In the genomic region with DNA sequence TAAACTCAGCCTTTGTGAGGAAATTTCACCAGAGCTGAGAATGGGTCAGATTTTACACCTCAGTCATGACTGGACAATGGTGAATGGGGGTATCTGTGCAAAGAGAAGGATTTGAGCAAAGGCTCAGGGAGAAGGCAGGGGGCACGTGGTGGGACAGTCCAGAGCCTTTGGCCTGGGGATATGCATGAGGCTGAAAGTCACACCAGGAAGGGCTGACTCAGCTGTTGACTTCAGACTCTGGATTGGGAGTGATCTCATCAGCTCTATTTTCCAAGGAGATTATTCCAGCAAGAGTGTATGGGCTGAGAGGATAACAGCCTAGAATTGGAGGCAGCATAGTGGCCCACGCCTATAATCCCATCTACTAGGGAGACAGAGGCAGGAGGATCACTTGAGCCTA, we compare ENCODE assay signal across 17 cellular contexts. TPM values are rescaled to one million over a fixed set of nuclear protein-coding genes. Genes with fewer than 3 reads are reported as not detected.
DNase-seq lines count a peak whose midpoint lies in the region; ATAC-seq, FAIRE-seq and TF ChIP-seq lines count a peak whose summit lies in the region.
"Had no signal": no experiment of that assay in that cellular context is flagged by ENCODE, and none has a peak within 500 bp of the region (broad histone marks: within the 10 kb centered on the region; RNA-seq: fewer than 3 reads in every experiment).

No MANE protein-coding gene starts in this region.

- DNase-seq in H54 (ENCODE audit: insufficient read length, low spot score) (peak; percentile 45), SK-N-SH (no peak), fibroblast of peridontal ligament (ENCODE audit: extremely low read depth) (peak; percentile 57), pancreas (no peak), lower lobe of right lung (no peak), GM13977 (ENCODE audit: low spot score) (no peak)
- no peak for DNase-seq in activated CD8-positive, alpha-beta T cell treated with anti-CD3 and anti-CD28 coated beads for 36 hours
- DNase-seq in stimulated activated CD4-positive, alpha-beta T cell treated with anti-CD3 and anti-CD28 coated beads, Interleukin-2, amount 100 ng/mL, for 24 hours: no peak
- DNase-seq: activated B cell treated with CpG ODN at 0.5 μM for 24 hours; body of pancreas; CD4-positive, alpha-beta T cell; esophagus squamous epithelium; naive thymus-derived CD8-positive, alpha-beta T cell; NCI-H2029 treated with DMSO at 0.1 percent for 48 hours; SW 1271; testis had no signal

- in situ Hi-C loops in GM13977 (cut with MboI; ENCODE audit: low pct_unique_long_range_greater_than_20kb, low sequenced_read_pairs, unreplicated experiment): no loop called here

- no peak for TF ChIP-seq EP300 in SK-N-SH (IDR thresholded peaks at IDR 0.05; ENCODE audit: borderline replicate concordance in 1 of 2, low read depth in 1 of 2, low read length in 1 of 2)

- no peaks in the 10 kb centered on the region for H4K20me1 ChIP-seq in SK-N-SH (ENCODE audit: insufficient read depth)

- POLR2A ChIA-PET in SK-N-SH (lab: Yijun Ruan, JAX): no interaction called here
- POLR2A ChIA-PET in activated CD8-positive, alpha-beta T cell treated with anti-CD3 and anti-CD28 coated beads for 36 hours (lab: Charles Lee): no interaction called here

- peak in 3 of 4 donors; percentile 17 to 60 (median 50) for ATAC-seq in pancreas
- no peak for ATAC-seq in lower lobe of right lung
- no peak for ATAC-seq in activated CD8-positive, alpha-beta T cell treated with anti-CD3 and anti-CD28 coated beads for 36 hours
- ATAC-seq: body of pancreas; naive thymus-derived CD8-positive, alpha-beta T cell had no signal

- H3K27me3 Mint-ChIP-seq in activated CD8-positive, alpha-beta T cell treated with anti-CD3 and anti-CD28 coated beads for 36 hours: peaks cover 1% of the 10 kb centered on the region

- CTCF ChIA-PET in SK-N-SH (lab: Yijun Ruan, JAX): interaction anchor here (1.3 to 1.6 kb wide), 3 partner anchors 10 to 49 kb away, joined by 3 to 5 read pairs (median 5); no protein-coding TSS in a partner anchor
- CTCF ChIA-PET in activated CD8-positive, alpha-beta T cell treated with anti-CD3 and anti-CD28 coated beads for 36 hours (lab: Charles Lee): interaction anchor here (1.0 kb wide), 1 partner anchor 49 kb away, joined by 5 read pairs; no protein-coding TSS in a partner anchor

- H3K9ac ChIP-seq in SK-N-SH: no peak overlapping the region

- no peak overlapping the region for H2AFZ ChIP-seq in SK-N-SH (ENCODE audit: low read depth)

- H3K9me2 ChIP-seq in SK-N-SH: no peaks in the 10 kb centered on the region

- no peaks in the 10 kb centered on the region for H3K9me3 Mint-ChIP-seq in activated CD8-positive, alpha-beta T cell treated with anti-CD3 and anti-CD28 coated beads for 36 hours
- H3K9me3 Mint-ChIP-seq: CD4-positive, alpha-beta T cell had no signal

- no peaks in the 10 kb centered on the region for H3K36me3 Mint-ChIP-seq in activated CD8-positive, alpha-beta T cell treated with anti-CD3 and anti-CD28 coated beads for 36 hours (ENCODE audit: low read depth)

- peaks cover 6% of the 10 kb centered on the region for H3K4me1 Mint-ChIP-seq in activated CD8-positive, alpha-beta T cell treated with anti-CD3 and anti-CD28 coated beads for 36 hours (ENCODE audit: low read depth)
- H3K4me1 Mint-ChIP-seq: activated B cell treated with CpG ODN at 0.5 μM for 24 hours had no signal

- H3K4me3 ChIP-seq in SK-N-SH (ENCODE audit: low read depth in 2 of 2, low read length in 1 of 2) (no peak overlapping the region), pancreas (no peak overlapping the region), lower lobe of right lung (no peak overlapping the region)
- H3K4me3 ChIP-seq: body of pancreas, esophagus squamous epithelium, testis had no signal

- H3K9me3 ChIP-seq in SK-N-SH: no peaks in the 10 kb centered on the region
- no peaks in the 10 kb centered on the region for H3K9me3 ChIP-seq in pancreas
- no peaks in the 10 kb centered on the region for H3K9me3 ChIP-seq in lower lobe of right lung
- H3K9me3 ChIP-seq: body of pancreas, esophagus squamous epithelium, testis had no signal

- H3F3A ChIP-seq in SK-N-SH (replicated peaks; ENCODE audit: insufficient read depth): peaks cover 6% of the 10 kb centered on the region

- intact Hi-C loops in pancreas (cut with DNase I) (no loop called here), lower lobe of right lung (cut with DNase I) (no loop called here)
- intact Hi-C loops in activated CD8-positive, alpha-beta T cell treated with anti-CD3 and anti-CD28 coated beads for 36 hours (cut with micrococcal nuclease): no loop called here

- no peak for TF ChIP-seq RAD21 in SK-N-SH (IDR thresholded peaks at IDR 0.05; ENCODE audit: low read length)

- H3K27me3 ChIP-seq in SK-N-SH (ENCODE audit: insufficient read depth) (no peaks in the 10 kb centered on the region), pancreas (no peaks in the 10 kb centered on the region), lower lobe of right lung (ENCODE audit: low read depth) (no peaks in the 10 kb centered on the region)
- H3K27me3 ChIP-seq: body of pancreas, esophagus squamous epithelium, testis had no signal

- H3K4me3 Mint-ChIP-seq in activated CD8-positive, alpha-beta T cell treated with anti-CD3 and anti-CD28 coated beads for 36 hours: no peak overlapping the region
- H3K4me3 Mint-ChIP-seq: activated B cell treated with CpG ODN at 0.5 μM for 24 hours; CD4-positive, alpha-beta T cell; naive thymus-derived CD8-positive, alpha-beta T cell had no signal

- H3K27ac Mint-ChIP-seq in activated CD8-positive, alpha-beta T cell treated with anti-CD3 and anti-CD28 coated beads for 36 hours: no peak overlapping the region
- H3K27ac Mint-ChIP-seq: activated B cell treated with CpG ODN at 0.5 μM for 24 hours; CD4-positive, alpha-beta T cell; naive thymus-derived CD8-positive, alpha-beta T cell had no signal

- no peaks in the 10 kb centered on the region for H3K36me3 ChIP-seq in SK-N-SH (replicated peaks in 1 of 2; ENCODE audit: control insufficient read depth in 1 of 2, insufficient read depth in 2 of 2, low read length in 1 of 2)
- no peaks in the 10 kb centered on the region for H3K36me3 ChIP-seq in pancreas
- H3K36me3 ChIP-seq in lower lobe of right lung: no peaks in the 10 kb centered on the region
- H3K36me3 ChIP-seq: esophagus squamous epithelium had no signal

- no peak overlapping the region for H3K4me2 ChIP-seq in SK-N-SH

- no peaks in the 10 kb centered on the region for H3K79me2 ChIP-seq in SK-N-SH (ENCODE audit: insufficient read depth)

- FAIRE-seq in H54 (lab: Jason Lieb, UNC): peak; percentile 99
- FAIRE-seq in pancreas (lab: Jason Lieb, UNC): no peak

- 44% methylated on average over 2 of the region's 2 CpGs for WGBS in SK-N-SH (ENCODE audit: low lambda C conversion rate)
- WGBS in pancreas, 2 donors: 59 to 78% methylated on average over 2 of the region's 2 CpGs

- no peak for TF ChIP-seq CTCF in SK-N-SH (IDR thresholded peaks at IDR 0.05)
- no peak for TF ChIP-seq CTCF in pancreas (IDR thresholded peaks at IDR 0.05)
- no peak for TF ChIP-seq CTCF in lower lobe of right lung (IDR thresholded peaks at IDR 0.05)
- TF ChIP-seq CTCF in GM13977 (IDR thresholded peaks at IDR 0.05; ENCODE audit: extremely low read depth, insufficient read depth, missing control alignments): no peak
- TF ChIP-seq CTCF in activated CD8-positive, alpha-beta T cell treated with anti-CD3 and anti-CD28 coated beads for 36 hours (IDR thresholded peaks at IDR 0.05): no peak

- H3K4me1 ChIP-seq in SK-N-SH (ENCODE audit: control insufficient read depth in 1 of 2, insufficient read depth in 2 of 2, low read depth in 1 of 2, low read length in 1 of 2): peaks cover 4 to 6% of the 10 kb centered on the region in 2 experiments; a peak in 3 of 4 replicates
- H3K4me1 ChIP-seq in pancreas: peaks cover 0 to 7% (median 3%) of the 10 kb centered on the region in 3 donors
- no peaks in the 10 kb centered on the region for H3K4me1 ChIP-seq in lower lobe of right lung

- H3K27ac ChIP-seq in SK-N-SH (ENCODE audit: low read depth in 2 of 2, low read length in 1 of 2) (no peak overlapping the region), pancreas (no peak overlapping the region), lower lobe of right lung (no peak overlapping the region)
- H3K27ac ChIP-seq: body of pancreas, esophagus squamous epithelium, testis had no signal

- TF ChIP-seq POLR2A in H54 (IDR thresholded peaks at IDR 0.05; ENCODE audit: low read depth, low read length): no peak

TF ChIP-seq in SK-N-SH, 30 proteins besides CTCF, POLR2A, EP300 and RAD21:
- no peak for TF ChIP-seq EZH2phosphoT487 (IDR thresholded peaks at IDR 0.05; ENCODE audit: borderline replicate concordance, low read depth)
- TF ChIP-seq, protein P1, sequence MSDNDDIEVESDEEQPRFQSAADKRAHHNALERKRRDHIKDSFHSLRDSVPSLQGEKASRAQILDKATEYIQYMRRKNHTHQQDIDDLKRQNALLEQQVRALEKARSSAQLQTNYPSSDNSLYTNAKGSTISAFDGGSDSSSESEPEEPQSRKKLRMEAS (IDR thresholded peaks at IDR 0.05; ENCODE audit: low read depth): peak; percentile 83
- 0 out of 2 replicates have a peak, but pooled peaks have one; percentile 17 for TF ChIP-seq JUND (IDR thresholded peaks at IDR 0.05)
- TF ChIP-seq FOSL2 (IDR thresholded peaks at IDR 0.05; ENCODE audit: borderline replicate concordance, low read depth): peak; percentile 39; the same call in 1 of the 2 replicates

RNA-seq across cellular contexts. Expression of gene SAXO1, which starts 53.6 kb away (rescaled TPM):
- 0.03 TPM in 1 of 2 replicates, not detected in the other for polyA plus RNA-seq in SK-N-SH (2012; rRNA removed)
- 0.01 TPM in 2 replicates for polyA plus RNA-seq in SK-N-SH (2012; cell fraction: cytosol; rRNA removed)
- polyA plus RNA-seq in SK-N-SH (2012; cell fraction: nucleus; rRNA removed): 0.08 and 0.18 TPM in 2 replicates
- under 1 TPM in 4 of 6 donors, not detected in 2; 0.08 to 0.51 (median 0.28) TPM for total RNA-seq in pancreas
- polyA plus RNA-seq in pancreas: under 1 TPM; 0.08 to 0.09 TPM
- 0.15 TPM for total RNA-seq in lower lobe of right lung
- total RNA-seq in activated CD8-positive, alpha-beta T cell treated with anti-CD3 and anti-CD28 coated beads for 36 hours: under 1 TPM in 1 of 2 experiments, not detected in 1; 0.07 TPM
- total RNA-seq: body of pancreas, esophagus squamous epithelium, skeletal muscle tissue had no signal

Comparison
In these comparisons a context has a peak if more than half of its experiments do, and no peak if none do; other contexts are left out.
1. DNase-seq: peak in H54 (single experiment) and fibroblast of peridontal ligament (single experiment); none in SK-N-SH (single experiment), pancreas (0 of 6), lower lobe of right lung (single experiment), GM13977 (single experiment), activated CD8-positive, alpha-beta T cell treated with anti-CD3 and anti-CD28 coated beads for 36 hours (single experiment) and stimulated activated CD4-positive, alpha-beta T cell treated with anti-CD3 and anti-CD28 coated beads, Interleukin-2, amount 100 ng/mL, for 24 hours (0 of 2).
2. ATAC-seq: peak in pancreas (3 of 4); none in lower lobe of right lung (0 of 2) and activated CD8-positive, alpha-beta T cell treated with anti-CD3 and anti-CD28 coated beads for 36 hours (single experiment).